10 cellular contexts compared by ENCODE assay signal in the genomic region with DNA sequence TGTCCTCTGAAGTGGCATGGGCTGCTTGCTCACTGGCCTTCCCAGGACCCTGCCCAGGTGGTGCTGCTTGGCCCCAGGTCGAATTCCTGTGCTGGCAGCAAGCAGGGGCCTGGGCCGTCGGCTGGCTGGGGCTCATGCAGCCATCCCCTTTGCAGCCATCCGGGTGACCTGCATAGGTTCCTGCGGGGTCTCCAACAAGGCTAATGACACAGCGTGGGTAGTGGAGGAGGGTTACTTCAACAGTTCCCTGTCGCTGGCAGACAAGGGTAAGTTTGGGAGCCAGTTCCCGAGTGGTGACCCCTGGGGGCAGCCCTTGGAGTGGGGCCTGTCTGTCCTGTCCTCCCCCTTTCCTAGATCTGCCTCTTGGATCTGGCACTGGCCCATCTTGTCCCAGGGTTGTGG. TPM values are rescaled to one million over a fixed set of nuclear protein-coding genes. Genes with fewer than 3 reads are reported as not detected.
DNase-seq lines count a peak whose midpoint lies in the region; ATAC-seq, FAIRE-seq and TF ChIP-seq lines count a peak whose summit lies in the region.
"Had no signal": no experiment of that assay in that cellular context is flagged by ENCODE, and none has a peak within 500 bp of the region (broad histone marks: within the 10 kb centered on the region; RNA-seq: fewer than 3 reads in every experiment).

No MANE protein-coding gene starts in this region.

- CTCF ChIA-PET in SK-N-SH (lab: Yijun Ruan, JAX): no interaction called here

- DNase-seq in D721Med (ENCODE audit: insufficient read length, low spot score) (peak; percentile 22), SK-N-SH (no peak), small intestine (no peak), NCI-H2081 treated with DMSO at 0.1 percent for 48 hours (lab: John Stamatoyannopoulos, UW) (no peak), HK-2 (ENCODE audit: unreplicated experiment) (no peak)
- DNase-seq: activated naive CD8-positive, alpha-beta T cell treated with anti-CD3 and anti-CD28 coated beads for 36 hours; KBM-7 had no signal

- TF ChIP-seq RAD21 in SK-N-SH (IDR thresholded peaks at IDR 0.05; ENCODE audit: low read length): no peak

- no peak for FAIRE-seq in D721Med (lab: Jason Lieb, UNC)
- FAIRE-seq in small intestine (lab: Jason Lieb, UNC): no peak

- peaks cover 63% of the 10 kb centered on the region for H3K79me2 ChIP-seq in SK-N-SH (ENCODE audit: insufficient read depth)

- H3K36me3 ChIP-seq in SK-N-SH (replicated peaks in 1 of 2; ENCODE audit: control insufficient read depth in 1 of 2, insufficient read depth in 2 of 2, low read length in 1 of 2): peaks cover 3 to 24% of the 10 kb centered on the region in 2 experiments
- H3K36me3 ChIP-seq in iPS-15b (ENCODE audit: control insufficient read depth, insufficient read depth, low read length): peaks cover 30% of the 10 kb centered on the region
- H3K36me3 ChIP-seq in small intestine (ENCODE audit: control insufficient read depth in 2 of 2, insufficient read depth in 2 of 2, low read length in 2 of 2): peaks cover 6% of the 10 kb centered on the region in 2 donors

- ATAC-seq in GM21367 (IDR thresholded peaks at IDR 0.05; ENCODE audit: unreplicated experiment) (no peak), HG03342 (IDR thresholded peaks at IDR 0.05; ENCODE audit: unreplicated experiment) (no peak)

- H2AFZ ChIP-seq in SK-N-SH (ENCODE audit: low read depth): no peak overlapping the region

- peak overlapping the region in 1 of 2 experiments; percentile 60; a peak in 2 of 4 replicates for H3K27ac ChIP-seq in SK-N-SH (ENCODE audit: low read depth in 2 of 2, low read length in 1 of 2)
- H3K27ac ChIP-seq in small intestine (ENCODE audit: low read depth in 1 of 2, low read length in 1 of 2): peak overlapping the region; percentile 92 to 96

- H3K27me3 ChIP-seq in SK-N-SH (ENCODE audit: insufficient read depth): no peaks in the 10 kb centered on the region
- H3K27me3 ChIP-seq in iPS-15b (ENCODE audit: control insufficient read depth, insufficient read depth, low read length): no peaks in the 10 kb centered on the region
- no peaks in the 10 kb centered on the region for H3K27me3 ChIP-seq in small intestine (ENCODE audit: control insufficient read depth in 2 of 2, insufficient read depth in 2 of 2, low read length in 2 of 2)

- no peaks in the 10 kb centered on the region for H3K9me2 ChIP-seq in SK-N-SH

- H3K9ac ChIP-seq in SK-N-SH (peak overlapping the region; percentile 49; the same call in 1 of the 2 replicates), iPS-15b (ENCODE audit: low read depth, low read length) (peak overlapping the region; percentile 47)

- H3K4me1 ChIP-seq in SK-N-SH (ENCODE audit: control insufficient read depth in 1 of 2, insufficient read depth in 2 of 2, low read depth in 1 of 2, low read length in 1 of 2): peaks cover 15 to 18% of the 10 kb centered on the region in 2 experiments; a peak in 3 of 4 replicates
- H3K4me1 ChIP-seq in iPS-15b (ENCODE audit: control insufficient read depth, insufficient read depth, low read length): peaks cover 8% of the 10 kb centered on the region
- peaks cover 0 to 4% of the 10 kb centered on the region in 2 donors for H3K4me1 ChIP-seq in small intestine (ENCODE audit: control insufficient read depth in 2 of 2, insufficient read depth in 1 of 2, low read depth in 1 of 2, low read length in 1 of 2)

- peak overlapping the region; percentile 51 for H3K4me2 ChIP-seq in SK-N-SH

- 90% methylated on average over 7 of the region's 8 CpGs for WGBS in SK-N-SH (ENCODE audit: low lambda C conversion rate)
- WGBS in small intestine, 3 donors: 59 to 63% (median 61%) methylated on average over 7 to 8 of the region's 8 CpGs

- no peaks in the 10 kb centered on the region; the same call in 1 of the 2 replicates for H4K20me1 ChIP-seq in SK-N-SH (ENCODE audit: insufficient read depth)

- H3K4me3 ChIP-seq in SK-N-SH (ENCODE audit: low read depth in 2 of 2, low read length in 1 of 2) (no peak overlapping the region), iPS-15b (ENCODE audit: low read depth, low read length) (no peak overlapping the region), small intestine (ENCODE audit: low read depth in 1 of 2, low read length in 2 of 2) (no peak overlapping the region)

- POLR2A ChIA-PET in SK-N-SH (lab: Yijun Ruan, JAX): no interaction called here

- H3K9me3 ChIP-seq in SK-N-SH (no peaks in the 10 kb centered on the region), iPS-15b (ENCODE audit: control insufficient read depth, insufficient read depth, low read length) (no peaks in the 10 kb centered on the region), small intestine (ENCODE audit: control insufficient read depth, low read depth) (no peaks in the 10 kb centered on the region)

- TF ChIP-seq CTCF in D721Med (IDR thresholded peaks at IDR 0.05; ENCODE audit: insufficient read depth, missing control alignments) (no peak), SK-N-SH (IDR thresholded peaks at IDR 0.05) (no peak)

- peaks cover 8% of the 10 kb centered on the region for H3F3A ChIP-seq in SK-N-SH (replicated peaks; ENCODE audit: insufficient read depth)

- no peak for TF ChIP-seq EP300 in SK-N-SH (IDR thresholded peaks at IDR 0.05; ENCODE audit: borderline replicate concordance in 1 of 2, low read depth in 1 of 2, low read length in 1 of 2)

TF ChIP-seq in SK-N-SH, 30 proteins besides CTCF, POLR2A, EP300 and RAD21:
- TF ChIP-seq TEAD4 (IDR thresholded peaks at IDR 0.05; ENCODE audit: borderline replicate concordance, insufficient read depth): no peak
- TF ChIP-seq, protein P1, sequence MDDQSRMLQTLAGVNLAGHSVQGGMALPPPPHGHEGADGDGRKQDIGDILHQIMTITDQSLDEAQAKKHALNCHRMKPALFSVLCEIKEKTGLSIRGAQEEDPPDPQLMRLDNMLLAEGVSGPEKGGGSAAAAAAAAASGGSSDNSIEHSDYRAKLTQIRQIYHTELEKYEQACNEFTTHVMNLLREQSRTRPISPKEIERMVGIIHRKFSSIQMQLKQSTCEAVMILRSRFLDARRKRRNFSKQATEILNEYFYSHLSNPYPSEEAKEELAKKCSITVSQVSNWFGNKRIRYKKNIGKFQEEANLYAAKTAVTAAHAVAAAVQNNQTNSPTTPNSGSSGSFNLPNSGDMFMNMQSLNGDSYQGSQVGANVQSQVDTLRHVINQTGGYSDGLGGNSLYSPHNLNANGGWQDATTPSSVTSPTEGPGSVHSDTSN (IDR thresholded peaks at IDR 0.05): no peak
- no peak for TF ChIP-seq JUND (IDR thresholded peaks at IDR 0.05)
- no peak for TF ChIP-seq REST (IDR thresholded peaks at IDR 0.05; ENCODE audit: low read depth, low read length)

RNA-seq across cellular contexts. Expression of gene EHMT1, which starts 6.1 kb away (rescaled TPM):
- polyA plus RNA-seq in SK-N-SH (2012; rRNA removed) (38.3 and 39.5 TPM in 2 replicates), small intestine (10 to 100 TPM; 37.0 to 53.9 (median 41.1) TPM)
- polyA plus RNA-seq in SK-N-SH (2012; cell fraction: cytosol; rRNA removed): 21.7 and 29.5 TPM in 2 replicates
- polyA plus RNA-seq in SK-N-SH (2012; cell fraction: nucleus; rRNA removed): 140 and 184 TPM in 2 replicates

RNA-seq across cellular contexts. Expression of gene ARRDC1, which starts 7.3 kb away (rescaled TPM):
- polyA plus RNA-seq in SK-N-SH (2012; rRNA removed) (49.7 and 54.8 TPM in 2 replicates), small intestine (100 to 1,000 TPM in 2 of 3 donors, 10 to 100 TPM in 1; 68.1 to 236 (median 179) TPM)
- 16.9 and 27.5 TPM in 2 replicates for polyA plus RNA-seq in SK-N-SH (2012; cell fraction: cytosol; rRNA removed)
- 230 and 242 TPM in 2 replicates for polyA plus RNA-seq in SK-N-SH (2012; cell fraction: nucleus; rRNA removed)

RNA-seq across cellular contexts. Expression of gene ZMYND19, which starts 22.4 kb away (rescaled TPM):
- polyA plus RNA-seq in SK-N-SH (2012; rRNA removed) (39.3 and 43.1 TPM in 2 replicates), small intestine (10 to 100 TPM; 14.1 to 17.7 (median 16.4) TPM)
- polyA plus RNA-seq in SK-N-SH (2012; cell fraction: cytosol; rRNA removed): 26.8 and 33.2 TPM in 2 replicates
- 68.6 and 77.5 TPM in 2 replicates for polyA plus RNA-seq in SK-N-SH (2012; cell fraction: nucleus; rRNA removed)

RNA-seq across cellular contexts. Expression of gene DPH7, which starts 34.0 kb away (rescaled TPM):
- polyA plus RNA-seq in SK-N-SH (2012; rRNA removed) (59.9 and 84.3 TPM in 2 replicates), small intestine (10 to 100 TPM; 22.5 to 36.7 (median 32.2) TPM)
- 19.4 and 28.3 TPM in 2 replicates for polyA plus RNA-seq in SK-N-SH (2012; cell fraction: cytosol; rRNA removed)
- 390 and 417 TPM in 2 replicates for polyA plus RNA-seq in SK-N-SH (2012; cell fraction: nucleus; rRNA removed)
